Comparison of ENCODE assay signal across 22 cellular contexts in genomic region chr10:84158061-84158460, GRCh38. TPM values are rescaled to one million over a fixed set of nuclear protein-coding genes. Genes with fewer than 3 reads are reported as not detected.
"Had no signal": no experiment of that assay in that cellular context is flagged by ENCODE, and none has a peak within 500 bp of the region (broad histone marks: within the 10 kb centered on the region; RNA-seq: fewer than 3 reads in every experiment).

No MANE protein-coding gene starts in this region.

- H3K4me3 ChIP-seq: breast epithelium, esophagus muscularis mucosa, ovary, psoas muscle, smooth muscle cell, upper lobe of right lung had no signal

- H3K9me3 Mint-ChIP-seq: activated CD4-positive, alpha-beta T cell treated with anti-CD3 and anti-CD28 coated beads, Interleukin-2, amount 10 ng/mL, durations not matched to agents 24 days and 14 days; activated CD8-positive, alpha-beta T cell treated with anti-CD3 and anti-CD28 coated beads for 36 hours; activated naive CD4-positive, alpha-beta T cell treated with anti-CD3 and anti-CD28 coated beads for 36 hours; activated T-helper 2 cell treated with anti-CD3 and anti-CD28 coated beads, Interferon-gamma antibody, Interleukin-2, Interleukin-4, amounts not matched to agents 10 μg/mL and 5 μg/mL and 100 μg/mL, durations not matched to agents 14 hours and 24 hours and 36 hours; memory B cell had no signal

- ATAC-seq: activated CD8-positive, alpha-beta T cell treated with anti-CD3 and anti-CD28 coated beads for 36 hours; psoas muscle; sciatic nerve; upper lobe of right lung had no signal

- H3K27me3 Mint-ChIP-seq: activated CD8-positive, alpha-beta T cell treated with anti-CD3 and anti-CD28 coated beads for 36 hours had no signal

- H3K27ac Mint-ChIP-seq: activated CD4-positive, alpha-beta T cell treated with anti-CD3 and anti-CD28 coated beads, Interleukin-2, amount 10 ng/mL, durations not matched to agents 24 days and 14 days; activated naive CD4-positive, alpha-beta T cell treated with anti-CD3 and anti-CD28 coated beads for 36 hours; activated T-helper 2 cell treated with anti-CD3 and anti-CD28 coated beads, Interferon-gamma antibody, Interleukin-2, Interleukin-4, amounts not matched to agents 10 μg/mL and 5 μg/mL and 100 μg/mL, durations not matched to agents 14 hours and 24 hours and 36 hours; memory B cell had no signal

- H3K4me3 Mint-ChIP-seq: activated CD4-positive, alpha-beta T cell treated with anti-CD3 and anti-CD28 coated beads, Interleukin-2, amount 10 ng/mL, durations not matched to agents 24 days and 14 days; activated CD8-positive, alpha-beta T cell treated with anti-CD3 and anti-CD28 coated beads for 36 hours; activated naive CD4-positive, alpha-beta T cell treated with anti-CD3 and anti-CD28 coated beads for 36 hours; memory B cell had no signal

- DNase-seq: activated CD4-positive, alpha-beta T cell treated with anti-CD3 and anti-CD28 coated beads, Interleukin-2, amount 10 ng/mL, durations not matched to agents 24 days and 14 days; activated CD4-positive, CD25-positive, alpha-beta regulatory T cell; activated CD8-positive, alpha-beta T cell treated with anti-CD3 and anti-CD28 coated beads for 36 hours; activated naive CD4-positive, alpha-beta T cell treated with anti-CD3 and anti-CD28 coated beads for 36 hours; activated T-cell treated with anti-CD3 and anti-CD28 coated beads, Interleukin-2, amount 50 U/mL, for 1 hour; cerebellar nuclear complex; effector CD8-positive, alpha-beta T cell; ovary; psoas muscle; stimulated activated CD4-positive, alpha-beta T cell treated with anti-CD3 and anti-CD28 coated beads, Interleukin-4, amount 100 ng/mL, for 1 hour; T-helper 9 cell; upper lobe of right lung had no signal

RNA-seq across cellular contexts. Expression of gene GPR15LG, which starts 15.5 kb away (rescaled TPM):
- total RNA-seq: activated CD4-positive, alpha-beta T cell treated with anti-CD3 and anti-CD28 coated beads, Interleukin-2, amount 10 ng/mL, durations not matched to agents 24 days and 14 days; activated CD8-positive, alpha-beta T cell treated with anti-CD3 and anti-CD28 coated beads for 36 hours; activated naive CD4-positive, alpha-beta T cell treated with anti-CD3 and anti-CD28 coated beads for 36 hours; activated T-helper 2 cell treated with anti-CD3 and anti-CD28 coated beads, Interferon-gamma antibody, Interleukin-2, Interleukin-4, amounts not matched to agents 10 μg/mL and 5 μg/mL and 100 μg/mL, durations not matched to agents 14 hours and 24 hours and 36 hours; astrocyte; endothelial cell of umbilical vein; esophagus muscularis mucosa; liver; mononuclear cell; psoas muscle; sciatic nerve; upper lobe of right lung had no signal
- polyA plus RNA-seq: endothelial cell of umbilical vein, liver, ovary had no signal
